ENCODE assay signal across 1 cellular context in the genomic region with DNA sequence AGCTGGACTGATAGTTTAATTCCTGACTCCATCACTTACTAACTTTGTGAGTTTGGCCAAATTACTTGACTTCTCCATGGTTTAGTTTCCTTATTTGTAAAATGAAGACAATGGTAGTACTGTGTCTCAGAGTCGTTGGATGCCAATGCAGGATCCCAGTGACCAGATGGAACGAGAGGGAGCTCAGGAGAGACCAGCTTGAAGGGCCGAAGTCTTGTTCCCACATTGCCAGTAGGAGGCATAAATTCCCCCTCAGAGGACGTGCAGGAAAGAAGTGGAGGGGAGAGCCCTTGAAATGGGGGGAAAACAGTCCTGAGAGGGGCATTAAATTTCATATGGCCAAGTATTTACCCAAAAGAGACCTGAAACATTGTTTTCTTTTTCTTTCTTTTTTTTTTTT.
TF ChIP-seq lines count a peak whose summit lies in the region.

No MANE protein-coding gene starts in this region.

TF ChIP-seq in K562, 482 proteins besides CTCF, POLR2A, EP300 and RAD21:
- TF ChIP-seq NCOA1 (IDR thresholded peaks at IDR 0.05; ENCODE audit: low read depth): no peak
